Comparison of ENCODE assay signal across 1 cellular context in genomic region chr1:64545118-64545916, GRCh38.
TF ChIP-seq lines count a peak whose summit lies in the region.

No MANE protein-coding gene starts in this region.

TF ChIP-seq in GM23338, 12 proteins besides CTCF, POLR2A, EP300 and RAD21 (continued from another document):
- TF ChIP-seq, protein P1, sequence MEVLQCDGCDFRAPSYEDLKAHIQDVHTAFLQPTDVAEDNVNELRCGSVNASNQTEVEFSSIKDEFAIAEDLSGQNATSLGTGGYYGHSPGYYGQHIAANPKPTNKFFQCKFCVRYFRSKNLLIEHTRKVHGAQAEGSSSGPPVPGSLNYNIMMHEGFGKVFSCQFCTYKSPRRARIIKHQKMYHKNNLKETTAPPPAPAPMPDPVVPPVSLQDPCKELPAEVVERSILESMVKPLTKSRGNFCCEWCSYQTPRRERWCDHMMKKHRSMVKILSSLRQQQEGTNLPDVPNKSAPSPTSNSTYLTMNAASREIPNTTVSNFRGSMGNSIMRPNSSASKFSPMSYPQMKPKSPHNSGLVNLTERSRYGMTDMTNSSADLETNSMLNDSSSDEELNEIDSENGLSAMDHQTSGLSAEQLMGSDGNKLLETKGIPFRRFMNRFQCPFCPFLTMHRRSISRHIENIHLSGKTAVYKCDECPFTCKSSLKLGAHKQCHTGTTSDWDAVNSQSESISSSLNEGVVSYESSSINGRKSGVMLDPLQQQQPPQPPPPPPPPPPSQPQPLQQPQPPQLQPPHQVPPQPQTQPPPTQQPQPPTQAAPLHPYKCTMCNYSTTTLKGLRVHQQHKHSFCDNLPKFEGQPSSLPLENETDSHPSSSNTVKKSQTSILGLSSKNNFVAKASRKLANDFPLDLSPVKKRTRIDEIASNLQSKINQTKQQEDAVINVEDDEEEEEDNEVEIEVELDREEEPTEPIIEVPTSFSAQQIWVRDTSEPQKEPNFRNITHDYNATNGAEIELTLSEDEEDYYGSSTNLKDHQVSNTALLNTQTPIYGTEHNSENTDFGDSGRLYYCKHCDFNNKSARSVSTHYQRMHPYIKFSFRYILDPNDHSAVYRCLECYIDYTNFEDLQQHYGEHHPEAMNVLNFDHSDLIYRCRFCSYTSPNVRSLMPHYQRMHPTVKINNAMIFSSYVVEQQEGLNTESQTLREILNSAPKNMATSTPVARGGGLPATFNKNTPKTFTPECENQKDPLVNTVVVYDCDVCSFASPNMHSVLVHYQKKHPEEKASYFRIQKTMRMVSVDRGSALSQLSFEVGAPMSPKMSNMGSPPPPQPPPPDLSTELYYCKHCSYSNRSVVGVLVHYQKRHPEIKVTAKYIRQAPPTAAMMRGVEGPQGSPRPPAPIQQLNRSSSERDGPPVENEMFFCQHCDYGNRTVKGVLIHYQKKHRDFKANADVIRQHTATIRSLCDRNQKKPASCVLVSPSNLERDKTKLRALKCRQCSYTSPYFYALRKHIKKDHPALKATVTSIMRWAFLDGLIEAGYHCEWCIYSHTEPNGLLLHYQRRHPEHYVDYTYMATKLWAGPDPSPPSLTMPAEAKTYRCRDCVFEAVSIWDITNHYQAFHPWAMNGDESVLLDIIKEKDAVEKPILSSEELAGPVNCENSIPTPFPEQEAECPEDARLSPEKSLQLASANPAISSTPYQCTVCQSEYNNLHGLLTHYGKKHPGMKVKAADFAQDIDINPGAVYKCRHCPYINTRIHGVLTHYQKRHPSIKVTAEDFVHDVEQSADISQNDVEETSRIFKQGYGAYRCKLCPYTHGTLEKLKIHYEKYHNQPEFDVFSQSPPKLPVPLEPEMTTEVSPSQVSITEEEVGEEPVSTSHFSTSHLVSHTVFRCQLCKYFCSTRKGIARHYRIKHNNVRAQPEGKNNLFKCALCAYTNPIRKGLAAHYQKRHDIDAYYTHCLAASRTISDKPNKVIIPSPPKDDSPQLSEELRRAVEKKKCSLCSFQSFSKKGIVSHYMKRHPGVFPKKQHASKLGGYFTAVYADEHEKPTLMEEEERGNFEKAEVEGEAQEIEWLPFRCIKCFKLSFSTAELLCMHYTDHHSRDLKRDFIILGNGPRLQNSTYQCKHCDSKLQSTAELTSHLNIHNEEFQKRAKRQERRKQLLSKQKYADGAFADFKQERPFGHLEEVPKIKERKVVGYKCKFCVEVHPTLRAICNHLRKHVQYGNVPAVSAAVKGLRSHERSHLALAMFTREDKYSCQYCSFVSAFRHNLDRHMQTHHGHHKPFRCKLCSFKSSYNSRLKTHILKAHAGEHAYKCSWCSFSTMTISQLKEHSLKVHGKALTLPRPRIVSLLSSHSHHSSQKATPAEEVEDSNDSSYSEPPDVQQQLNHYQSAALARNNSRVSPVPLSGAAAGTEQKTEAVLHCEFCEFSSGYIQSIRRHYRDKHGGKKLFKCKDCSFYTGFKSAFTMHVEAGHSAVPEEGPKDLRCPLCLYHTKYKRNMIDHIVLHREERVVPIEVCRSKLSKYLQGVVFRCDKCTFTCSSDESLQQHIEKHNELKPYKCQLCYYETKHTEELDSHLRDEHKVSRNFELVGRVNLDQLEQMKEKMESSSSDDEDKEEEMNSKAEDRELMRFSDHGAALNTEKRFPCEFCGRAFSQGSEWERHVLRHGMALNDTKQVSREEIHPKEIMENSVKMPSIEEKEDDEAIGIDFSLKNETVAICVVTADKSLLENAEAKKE (CRISPR knock-in tag; IDR thresholded peaks at IDR 0.05), result no peak
- TF ChIP-seq JUNB (IDR thresholded peaks at IDR 0.05; ENCODE audit: unreplicated experiment), result no peak
